In the genomic region with DNA sequence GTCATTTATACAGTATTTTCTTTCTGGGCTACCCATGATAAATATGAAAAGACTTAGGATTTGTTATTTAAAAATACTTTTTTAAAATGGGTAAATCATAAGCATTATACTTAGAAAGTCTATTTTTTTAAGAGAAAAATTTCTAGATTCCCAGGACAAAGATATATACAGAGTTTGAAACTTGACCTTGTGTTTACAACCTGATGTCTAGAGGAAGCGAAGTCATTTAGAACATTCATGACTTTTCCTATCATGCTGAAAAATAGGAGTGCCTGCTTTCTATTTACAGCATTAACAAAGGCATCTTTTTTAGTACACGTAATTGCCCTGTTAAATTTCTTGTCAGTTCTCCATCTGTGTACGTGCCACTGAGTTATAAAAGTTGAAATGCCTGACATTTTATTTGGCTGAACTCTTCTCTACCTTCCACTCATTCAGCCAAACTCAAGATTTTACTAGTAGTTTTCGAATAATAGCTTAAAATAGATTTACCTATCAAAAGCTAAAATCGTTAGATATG, we compare ENCODE assay signal across 18 cellular contexts. TPM values are rescaled to one million over a fixed set of nuclear protein-coding genes. Genes with fewer than 3 reads are reported as not detected.
DNase-seq lines count a peak whose midpoint lies in the region; ATAC-seq, FAIRE-seq and TF ChIP-seq lines count a peak whose summit lies in the region.
"Had no signal": no experiment of that assay in that cellular context is flagged by ENCODE, and none has a peak within 500 bp of the region (broad histone marks: within the 10 kb centered on the region; RNA-seq: fewer than 3 reads in every experiment).

No MANE protein-coding gene starts in this region.

- POLR2A ChIA-PET in CD4-positive, alpha-beta T cell (lab: Charles Lee) = no interaction called here

- TF ChIP-seq CTCF in left ventricle myocardium inferior (IDR thresholded peaks at IDR 0.05; ENCODE audit: borderline replicate concordance) (no peak), colonic mucosa (IDR thresholded peaks at IDR 0.05) (no peak), endothelial cell (IDR thresholded peaks at IDR 0.05; ENCODE audit: unreplicated experiment) (no peak)
- no peak for TF ChIP-seq CTCF in CD4-positive, alpha-beta T cell (IDR thresholded peaks at IDR 0.05)

- H3K27ac ChIP-seq in left ventricle myocardium inferior (replicated peaks) = peak overlapping the region; percentile 74
- H3K27ac ChIP-seq in colonic mucosa = no peak overlapping the region
- no peak overlapping the region for H3K27ac ChIP-seq in CD4-positive, alpha-beta T cell (ENCODE audit: low read depth, low read length)

- H3K9me3 ChIP-seq in left ventricle myocardium inferior (replicated peaks) = no peaks in the 10 kb centered on the region
- no peaks in the 10 kb centered on the region for H3K9me3 ChIP-seq in colonic mucosa
- H3K9me3 ChIP-seq in CD4-positive, alpha-beta T cell (ENCODE audit: control insufficient read depth, low read length) = no peaks in the 10 kb centered on the region
- H3K9me3 ChIP-seq: HAP-1 had no signal

- H3K36me3 ChIP-seq in left ventricle myocardium inferior = no peaks in the 10 kb centered on the region
- H3K36me3 ChIP-seq in colonic mucosa = no peaks in the 10 kb centered on the region
- H3K36me3 ChIP-seq: HAP-1 had no signal

- H3K27ac Mint-ChIP-seq in endothelial cell (ENCODE audit: unreplicated experiment) = no peak overlapping the region
- no peak overlapping the region for H3K27ac Mint-ChIP-seq in CD4-positive, alpha-beta T cell
- H3K27ac Mint-ChIP-seq: CD4-positive, CD25-positive, alpha-beta regulatory T cell had no signal

- H3K4me1 ChIP-seq in left ventricle myocardium inferior (peaks cover 17% of the 10 kb centered on the region), colonic mucosa (no peaks in the 10 kb centered on the region)

- intact Hi-C loops in left ventricle myocardium inferior (cut with micrococcal nuclease) (no loop called here), left cardiac atrium (cut with DNase I) (no loop called here), colonic mucosa (cut with DNase I) (no loop called here)
- intact Hi-C loops in CD4-positive, alpha-beta T cell (cut with DNase I, micrococcal nuclease) = no loop called here

- H3K4me1 Mint-ChIP-seq in endothelial cell (ENCODE audit: unreplicated experiment) = peaks cover 8% of the 10 kb centered on the region
- no peaks in the 10 kb centered on the region for H3K4me1 Mint-ChIP-seq in CD4-positive, alpha-beta T cell (ENCODE audit: low read depth)
- H3K4me1 Mint-ChIP-seq: CD4-positive, CD25-positive, alpha-beta regulatory T cell had no signal

- CTCF ChIA-PET in CD4-positive, alpha-beta T cell (lab: Charles Lee) = no interaction called here

- peak; percentile 71 for FAIRE-seq in islet of Langerhans (lab: Jason Lieb, UNC)
- FAIRE-seq: D721Med had no signal

- no peaks in the 10 kb centered on the region for H3K9me3 Mint-ChIP-seq in endothelial cell (ENCODE audit: unreplicated experiment)
- H3K9me3 Mint-ChIP-seq in CD4-positive, alpha-beta T cell = no peaks in the 10 kb centered on the region

- H3K4me3 Mint-ChIP-seq in endothelial cell (ENCODE audit: unreplicated experiment) = no peak overlapping the region
- H3K4me3 Mint-ChIP-seq in CD4-positive, alpha-beta T cell = no peak overlapping the region
- H3K4me3 Mint-ChIP-seq: CD4-positive, CD25-positive, alpha-beta regulatory T cell had no signal

- H3K27me3 ChIP-seq in left ventricle myocardium inferior (ENCODE audit: low read depth) (no peaks in the 10 kb centered on the region), colonic mucosa (no peaks in the 10 kb centered on the region)
- H3K27me3 ChIP-seq in CD4-positive, alpha-beta T cell (ENCODE audit: control insufficient read depth, insufficient read depth, low read length) = no peaks in the 10 kb centered on the region

- H3K4me3 ChIP-seq in left ventricle myocardium inferior (no peak overlapping the region), colonic mucosa (no peak overlapping the region)
- H3K4me3 ChIP-seq: HAP-1 had no signal

- DNase-seq in left ventricle myocardium inferior = no peak
- DNase-seq in left cardiac atrium = no peak
- DNase-seq in RPMI7951 (ENCODE audit: low read depth) = peak; percentile 10
- DNase-seq in colonic mucosa = no peak
- DNase-seq in endothelial cell (ENCODE audit: low spot score) = no peak
- no peak for DNase-seq in CD4-positive, alpha-beta T cell
- DNase-seq: CD4-positive, CD25-positive, alpha-beta regulatory T cell; DMS79 treated with DMSO at 0.1 percent for 48 hours; GF-D8; MV-4-11; NCI-H1417 treated with DMSO at 0.1 percent for 48 hours; NCI-H2029 treated with DMSO at 0.1 percent for 48 hours; NCI-H510A treated with DMSO at 0.1 percent for 48 hours; SIG-M5 had no signal

- H3K36me3 Mint-ChIP-seq in endothelial cell (ENCODE audit: low read depth, unreplicated experiment) = no peaks in the 10 kb centered on the region
- H3K36me3 Mint-ChIP-seq in CD4-positive, alpha-beta T cell (ENCODE audit: low read depth) = no peaks in the 10 kb centered on the region
- H3K36me3 Mint-ChIP-seq: CD4-positive, CD25-positive, alpha-beta regulatory T cell had no signal

- H3K27me3 Mint-ChIP-seq in endothelial cell (ENCODE audit: unreplicated experiment) = no peaks in the 10 kb centered on the region
- no peaks in the 10 kb centered on the region for H3K27me3 Mint-ChIP-seq in CD4-positive, alpha-beta T cell
- H3K27me3 Mint-ChIP-seq: CD4-positive, CD25-positive, alpha-beta regulatory T cell had no signal

- no peak overlapping the region for H3K9ac ChIP-seq in colonic mucosa (ENCODE audit: low read depth in 2 of 2, low read length in 2 of 2)

- ATAC-seq in left cardiac atrium (no peak), GM19023 (IDR thresholded peaks at IDR 0.05; ENCODE audit: unreplicated experiment) (no peak)
- no peak for ATAC-seq in CD4-positive, alpha-beta T cell (ENCODE audit: poor library complexity)

RNA-seq across cellular contexts. Expression of a gene that starts 23.0 kb away (rescaled TPM):
- total RNA-seq in left ventricle myocardium inferior = not detected
- not detected for total RNA-seq in left cardiac atrium
- total RNA-seq in RPMI7951 (2014; rRNA removed; shearing (Covaris generic)) = not detected in 2 replicates
- not detected for total RNA-seq in colonic mucosa
- total RNA-seq in endothelial cell (ENCODE audit: unreplicated experiment) = not detected
- not detected for total RNA-seq in CD4-positive, alpha-beta T cell
- total RNA-seq: CD4-positive, CD25-positive, alpha-beta regulatory T cell had no signal
